ENCODE assay signal across 1 cellular context in the genomic region with DNA sequence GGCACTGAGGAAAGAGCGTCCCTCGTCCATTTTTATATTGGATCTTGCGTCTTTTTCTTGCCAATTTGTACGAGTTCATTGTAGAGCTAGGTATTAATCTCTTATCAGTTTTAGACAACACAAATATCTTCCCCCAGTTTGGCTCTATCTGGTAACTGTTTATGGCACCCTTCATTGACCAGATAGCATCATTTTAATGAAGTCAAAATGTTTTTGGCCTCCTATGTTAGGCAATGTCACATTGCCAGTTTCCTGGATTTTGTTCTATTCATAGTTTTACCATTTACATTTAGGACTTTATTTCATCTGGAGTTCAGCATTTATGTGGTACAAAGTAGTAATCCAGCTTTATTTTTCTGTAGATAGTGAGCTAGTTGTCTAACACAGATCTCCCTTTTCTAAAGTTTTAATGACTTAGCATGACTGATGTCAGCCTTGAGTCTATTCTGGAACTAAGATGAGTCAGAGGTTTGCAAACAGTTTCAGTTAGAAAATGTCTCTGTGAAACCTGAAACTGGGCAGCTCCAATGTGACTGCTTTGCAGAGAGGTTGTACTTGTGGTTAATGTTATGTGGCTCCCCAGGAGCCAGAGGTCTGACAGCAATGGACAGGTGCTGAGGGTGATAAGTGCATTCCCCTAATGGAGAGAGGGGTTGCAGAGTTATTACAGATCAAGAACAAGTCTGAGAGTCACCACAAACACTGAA.
TF ChIP-seq lines count a peak whose summit lies in the region.

No MANE protein-coding gene starts in this region.

TF ChIP-seq in HepG2, 621 proteins besides CTCF, POLR2A, EP300 and RAD21 (continued from another document and continues in another):
- TF ChIP-seq, protein P1, sequence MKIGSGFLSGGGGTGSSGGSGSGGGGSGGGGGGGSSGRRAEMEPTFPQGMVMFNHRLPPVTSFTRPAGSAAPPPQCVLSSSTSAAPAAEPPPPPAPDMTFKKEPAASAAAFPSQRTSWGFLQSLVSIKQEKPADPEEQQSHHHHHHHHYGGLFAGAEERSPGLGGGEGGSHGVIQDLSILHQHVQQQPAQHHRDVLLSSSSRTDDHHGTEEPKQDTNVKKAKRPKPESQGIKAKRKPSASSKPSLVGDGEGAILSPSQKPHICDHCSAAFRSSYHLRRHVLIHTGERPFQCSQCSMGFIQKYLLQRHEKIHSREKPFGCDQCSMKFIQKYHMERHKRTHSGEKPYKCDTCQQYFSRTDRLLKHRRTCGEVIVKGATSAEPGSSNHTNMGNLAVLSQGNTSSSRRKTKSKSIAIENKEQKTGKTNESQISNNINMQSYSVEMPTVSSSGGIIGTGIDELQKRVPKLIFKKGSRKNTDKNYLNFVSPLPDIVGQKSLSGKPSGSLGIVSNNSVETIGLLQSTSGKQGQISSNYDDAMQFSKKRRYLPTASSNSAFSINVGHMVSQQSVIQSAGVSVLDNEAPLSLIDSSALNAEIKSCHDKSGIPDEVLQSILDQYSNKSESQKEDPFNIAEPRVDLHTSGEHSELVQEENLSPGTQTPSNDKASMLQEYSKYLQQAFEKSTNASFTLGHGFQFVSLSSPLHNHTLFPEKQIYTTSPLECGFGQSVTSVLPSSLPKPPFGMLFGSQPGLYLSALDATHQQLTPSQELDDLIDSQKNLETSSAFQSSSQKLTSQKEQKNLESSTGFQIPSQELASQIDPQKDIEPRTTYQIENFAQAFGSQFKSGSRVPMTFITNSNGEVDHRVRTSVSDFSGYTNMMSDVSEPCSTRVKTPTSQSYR (CRISPR knock-in tag; IDR thresholded peaks at IDR 0.05; ENCODE audit: borderline replicate concordance): no peak
- TF ChIP-seq ZNF136 (CRISPR knock-in tag; IDR thresholded peaks at IDR 0.05; ENCODE audit: low read depth) (no peak), ELF3 (CRISPR knock-in tag; IDR thresholded peaks at IDR 0.05) (no peak), NKX3-1 (CRISPR knock-in tag; IDR thresholded peaks at IDR 0.05) (no peak), ZNF746 (CRISPR knock-in tag; IDR thresholded peaks at IDR 0.05) (no peak), ZSCAN22 (CRISPR knock-in tag; IDR thresholded peaks at IDR 0.05) (no peak), NFYC (CRISPR knock-in tag; IDR thresholded peaks at IDR 0.05) (no peak), PAF1 (CRISPR knock-in tag; IDR thresholded peaks at IDR 0.05) (no peak), ZNF557 (CRISPR knock-in tag; IDR thresholded peaks at IDR 0.05) (no peak), BRCA1 (CRISPR knock-in tag; IDR thresholded peaks at IDR 0.05) (no peak), ZNF577 (CRISPR knock-in tag; IDR thresholded peaks at IDR 0.05; ENCODE audit: borderline replicate concordance, low read depth) (no peak), ZNF777 (CRISPR knock-in tag; IDR thresholded peaks at IDR 0.05) (no peak)
- TF ChIP-seq, protein P2, sequence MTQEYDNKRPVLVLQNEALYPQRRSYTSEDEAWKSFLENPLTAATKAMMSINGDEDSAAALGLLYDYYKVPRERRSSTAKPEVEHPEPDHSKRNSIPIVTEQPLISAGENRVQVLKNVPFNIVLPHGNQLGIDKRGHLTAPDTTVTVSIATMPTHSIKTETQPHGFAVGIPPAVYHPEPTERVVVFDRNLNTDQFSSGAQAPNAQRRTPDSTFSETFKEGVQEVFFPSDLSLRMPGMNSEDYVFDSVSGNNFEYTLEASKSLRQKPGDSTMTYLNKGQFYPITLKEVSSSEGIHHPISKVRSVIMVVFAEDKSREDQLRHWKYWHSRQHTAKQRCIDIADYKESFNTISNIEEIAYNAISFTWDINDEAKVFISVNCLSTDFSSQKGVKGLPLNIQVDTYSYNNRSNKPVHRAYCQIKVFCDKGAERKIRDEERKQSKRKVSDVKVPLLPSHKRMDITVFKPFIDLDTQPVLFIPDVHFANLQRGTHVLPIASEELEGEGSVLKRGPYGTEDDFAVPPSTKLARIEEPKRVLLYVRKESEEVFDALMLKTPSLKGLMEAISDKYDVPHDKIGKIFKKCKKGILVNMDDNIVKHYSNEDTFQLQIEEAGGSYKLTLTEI (CRISPR knock-in tag; conservative IDR thresholded peaks at IDR 0.05): no peak
- TF ChIP-seq, protein P3, sequence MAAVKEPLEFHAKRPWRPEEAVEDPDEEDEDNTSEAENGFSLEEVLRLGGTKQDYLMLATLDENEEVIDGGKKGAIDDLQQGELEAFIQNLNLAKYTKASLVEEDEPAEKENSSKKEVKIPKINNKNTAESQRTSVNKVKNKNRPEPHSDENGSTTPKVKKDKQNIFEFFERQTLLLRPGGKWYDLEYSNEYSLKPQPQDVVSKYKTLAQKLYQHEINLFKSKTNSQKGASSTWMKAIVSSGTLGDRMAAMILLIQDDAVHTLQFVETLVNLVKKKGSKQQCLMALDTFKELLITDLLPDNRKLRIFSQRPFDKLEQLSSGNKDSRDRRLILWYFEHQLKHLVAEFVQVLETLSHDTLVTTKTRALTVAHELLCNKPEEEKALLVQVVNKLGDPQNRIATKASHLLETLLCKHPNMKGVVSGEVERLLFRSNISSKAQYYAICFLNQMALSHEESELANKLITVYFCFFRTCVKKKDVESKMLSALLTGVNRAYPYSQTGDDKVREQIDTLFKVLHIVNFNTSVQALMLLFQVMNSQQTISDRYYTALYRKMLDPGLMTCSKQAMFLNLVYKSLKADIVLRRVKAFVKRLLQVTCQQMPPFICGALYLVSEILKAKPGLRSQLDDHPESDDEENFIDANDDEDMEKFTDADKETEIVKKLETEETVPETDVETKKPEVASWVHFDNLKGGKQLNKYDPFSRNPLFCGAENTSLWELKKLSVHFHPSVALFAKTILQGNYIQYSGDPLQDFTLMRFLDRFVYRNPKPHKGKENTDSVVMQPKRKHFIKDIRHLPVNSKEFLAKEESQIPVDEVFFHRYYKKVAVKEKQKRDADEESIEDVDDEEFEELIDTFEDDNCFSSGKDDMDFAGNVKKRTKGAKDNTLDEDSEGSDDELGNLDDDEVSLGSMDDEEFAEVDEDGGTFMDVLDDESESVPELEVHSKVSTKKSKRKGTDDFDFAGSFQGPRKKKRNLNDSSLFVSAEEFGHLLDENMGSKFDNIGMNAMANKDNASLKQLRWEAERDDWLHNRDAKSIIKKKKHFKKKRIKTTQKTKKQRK (IDR thresholded peaks at IDR 0.05; ENCODE audit: low read length): no peak
- TF ChIP-seq, protein P4, sequence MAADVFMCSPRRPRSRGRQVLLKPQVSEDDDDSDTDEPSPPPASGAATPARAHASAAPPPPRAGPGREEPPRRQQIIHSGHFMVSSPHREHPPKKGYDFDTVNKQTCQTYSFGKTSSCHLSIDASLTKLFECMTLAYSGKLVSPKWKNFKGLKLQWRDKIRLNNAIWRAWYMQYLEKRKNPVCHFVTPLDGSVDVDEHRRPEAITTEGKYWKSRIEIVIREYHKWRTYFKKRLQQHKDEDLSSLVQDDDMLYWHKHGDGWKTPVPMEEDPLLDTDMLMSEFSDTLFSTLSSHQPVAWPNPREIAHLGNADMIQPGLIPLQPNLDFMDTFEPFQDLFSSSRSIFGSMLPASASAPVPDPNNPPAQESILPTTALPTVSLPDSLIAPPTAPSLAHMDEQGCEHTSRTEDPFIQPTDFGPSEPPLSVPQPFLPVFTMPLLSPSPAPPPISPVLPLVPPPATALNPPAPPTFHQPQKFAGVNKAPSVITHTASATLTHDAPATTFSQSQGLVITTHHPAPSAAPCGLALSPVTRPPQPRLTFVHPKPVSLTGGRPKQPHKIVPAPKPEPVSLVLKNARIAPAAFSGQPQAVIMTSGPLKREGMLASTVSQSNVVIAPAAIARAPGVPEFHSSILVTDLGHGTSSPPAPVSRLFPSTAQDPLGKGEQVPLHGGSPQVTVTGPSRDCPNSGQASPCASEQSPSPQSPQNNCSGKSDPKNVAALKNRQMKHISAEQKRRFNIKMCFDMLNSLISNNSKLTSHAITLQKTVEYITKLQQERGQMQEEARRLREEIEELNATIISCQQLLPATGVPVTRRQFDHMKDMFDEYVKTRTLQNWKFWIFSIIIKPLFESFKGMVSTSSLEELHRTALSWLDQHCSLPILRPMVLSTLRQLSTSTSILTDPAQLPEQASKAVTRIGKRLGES (CRISPR knock-in tag; IDR thresholded peaks at IDR 0.05; ENCODE audit: borderline replicate concordance): no peak
- TF ChIP-seq, protein P5, sequence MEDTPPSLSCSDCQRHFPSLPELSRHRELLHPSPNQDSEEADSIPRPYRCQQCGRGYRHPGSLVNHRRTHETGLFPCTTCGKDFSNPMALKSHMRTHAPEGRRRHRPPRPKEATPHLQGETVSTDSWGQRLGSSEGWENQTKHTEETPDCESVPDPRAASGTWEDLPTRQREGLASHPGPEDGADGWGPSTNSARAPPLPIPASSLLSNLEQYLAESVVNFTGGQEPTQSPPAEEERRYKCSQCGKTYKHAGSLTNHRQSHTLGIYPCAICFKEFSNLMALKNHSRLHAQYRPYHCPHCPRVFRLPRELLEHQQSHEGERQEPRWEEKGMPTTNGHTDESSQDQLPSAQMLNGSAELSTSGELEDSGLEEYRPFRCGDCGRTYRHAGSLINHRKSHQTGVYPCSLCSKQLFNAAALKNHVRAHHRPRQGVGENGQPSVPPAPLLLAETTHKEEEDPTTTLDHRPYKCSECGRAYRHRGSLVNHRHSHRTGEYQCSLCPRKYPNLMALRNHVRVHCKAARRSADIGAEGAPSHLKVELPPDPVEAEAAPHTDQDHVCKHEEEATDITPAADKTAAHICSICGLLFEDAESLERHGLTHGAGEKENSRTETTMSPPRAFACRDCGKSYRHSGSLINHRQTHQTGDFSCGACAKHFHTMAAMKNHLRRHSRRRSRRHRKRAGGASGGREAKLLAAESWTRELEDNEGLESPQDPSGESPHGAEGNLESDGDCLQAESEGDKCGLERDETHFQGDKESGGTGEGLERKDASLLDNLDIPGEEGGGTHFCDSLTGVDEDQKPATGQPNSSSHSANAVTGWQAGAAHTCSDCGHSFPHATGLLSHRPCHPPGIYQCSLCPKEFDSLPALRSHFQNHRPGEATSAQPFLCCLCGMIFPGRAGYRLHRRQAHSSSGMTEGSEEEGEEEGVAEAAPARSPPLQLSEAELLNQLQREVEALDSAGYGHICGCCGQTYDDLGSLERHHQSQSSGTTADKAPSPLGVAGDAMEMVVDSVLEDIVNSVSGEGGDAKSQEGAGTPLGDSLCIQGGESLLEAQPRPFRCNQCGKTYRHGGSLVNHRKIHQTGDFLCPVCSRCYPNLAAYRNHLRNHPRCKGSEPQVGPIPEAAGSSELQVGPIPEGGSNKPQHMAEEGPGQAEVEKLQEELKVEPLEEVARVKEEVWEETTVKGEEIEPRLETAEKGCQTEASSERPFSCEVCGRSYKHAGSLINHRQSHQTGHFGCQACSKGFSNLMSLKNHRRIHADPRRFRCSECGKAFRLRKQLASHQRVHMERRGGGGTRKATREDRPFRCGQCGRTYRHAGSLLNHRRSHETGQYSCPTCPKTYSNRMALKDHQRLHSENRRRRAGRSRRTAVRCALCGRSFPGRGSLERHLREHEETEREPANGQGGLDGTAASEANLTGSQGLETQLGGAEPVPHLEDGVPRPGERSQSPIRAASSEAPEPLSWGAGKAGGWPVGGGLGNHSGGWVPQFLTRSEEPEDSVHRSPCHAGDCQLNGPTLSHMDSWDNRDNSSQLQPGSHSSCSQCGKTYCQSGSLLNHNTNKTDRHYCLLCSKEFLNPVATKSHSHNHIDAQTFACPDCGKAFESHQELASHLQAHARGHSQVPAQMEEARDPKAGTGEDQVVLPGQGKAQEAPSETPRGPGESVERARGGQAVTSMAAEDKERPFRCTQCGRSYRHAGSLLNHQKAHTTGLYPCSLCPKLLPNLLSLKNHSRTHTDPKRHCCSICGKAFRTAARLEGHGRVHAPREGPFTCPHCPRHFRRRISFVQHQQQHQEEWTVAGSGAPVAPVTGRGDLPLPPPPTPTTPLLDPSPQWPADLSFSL (CRISPR knock-in tag; IDR thresholded peaks at IDR 0.05): no peak
- TF ChIP-seq, protein P6, sequence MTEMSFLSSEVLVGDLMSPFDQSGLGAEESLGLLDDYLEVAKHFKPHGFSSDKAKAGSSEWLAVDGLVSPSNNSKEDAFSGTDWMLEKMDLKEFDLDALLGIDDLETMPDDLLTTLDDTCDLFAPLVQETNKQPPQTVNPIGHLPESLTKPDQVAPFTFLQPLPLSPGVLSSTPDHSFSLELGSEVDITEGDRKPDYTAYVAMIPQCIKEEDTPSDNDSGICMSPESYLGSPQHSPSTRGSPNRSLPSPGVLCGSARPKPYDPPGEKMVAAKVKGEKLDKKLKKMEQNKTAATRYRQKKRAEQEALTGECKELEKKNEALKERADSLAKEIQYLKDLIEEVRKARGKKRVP (CRISPR knock-in tag; IDR thresholded peaks at IDR 0.05): peak in 1 of 2 experiments; percentile 50; a peak in 1 of 4 replicates
- TF ChIP-seq, protein P7, sequence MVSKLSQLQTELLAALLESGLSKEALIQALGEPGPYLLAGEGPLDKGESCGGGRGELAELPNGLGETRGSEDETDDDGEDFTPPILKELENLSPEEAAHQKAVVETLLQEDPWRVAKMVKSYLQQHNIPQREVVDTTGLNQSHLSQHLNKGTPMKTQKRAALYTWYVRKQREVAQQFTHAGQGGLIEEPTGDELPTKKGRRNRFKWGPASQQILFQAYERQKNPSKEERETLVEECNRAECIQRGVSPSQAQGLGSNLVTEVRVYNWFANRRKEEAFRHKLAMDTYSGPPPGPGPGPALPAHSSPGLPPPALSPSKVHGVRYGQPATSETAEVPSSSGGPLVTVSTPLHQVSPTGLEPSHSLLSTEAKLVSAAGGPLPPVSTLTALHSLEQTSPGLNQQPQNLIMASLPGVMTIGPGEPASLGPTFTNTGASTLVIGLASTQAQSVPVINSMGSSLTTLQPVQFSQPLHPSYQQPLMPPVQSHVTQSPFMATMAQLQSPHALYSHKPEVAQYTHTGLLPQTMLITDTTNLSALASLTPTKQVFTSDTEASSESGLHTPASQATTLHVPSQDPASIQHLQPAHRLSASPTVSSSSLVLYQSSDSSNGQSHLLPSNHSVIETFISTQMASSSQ (IDR thresholded peaks at IDR 0.05; ENCODE audit: low read depth): no peak; the same call in 1 of the 2 replicates
- TF ChIP-seq, protein P7 (CRISPR knock-in tag; IDR thresholded peaks at IDR 0.05; ENCODE audit: borderline replicate concordance): no peak
- TF ChIP-seq, protein P8, sequence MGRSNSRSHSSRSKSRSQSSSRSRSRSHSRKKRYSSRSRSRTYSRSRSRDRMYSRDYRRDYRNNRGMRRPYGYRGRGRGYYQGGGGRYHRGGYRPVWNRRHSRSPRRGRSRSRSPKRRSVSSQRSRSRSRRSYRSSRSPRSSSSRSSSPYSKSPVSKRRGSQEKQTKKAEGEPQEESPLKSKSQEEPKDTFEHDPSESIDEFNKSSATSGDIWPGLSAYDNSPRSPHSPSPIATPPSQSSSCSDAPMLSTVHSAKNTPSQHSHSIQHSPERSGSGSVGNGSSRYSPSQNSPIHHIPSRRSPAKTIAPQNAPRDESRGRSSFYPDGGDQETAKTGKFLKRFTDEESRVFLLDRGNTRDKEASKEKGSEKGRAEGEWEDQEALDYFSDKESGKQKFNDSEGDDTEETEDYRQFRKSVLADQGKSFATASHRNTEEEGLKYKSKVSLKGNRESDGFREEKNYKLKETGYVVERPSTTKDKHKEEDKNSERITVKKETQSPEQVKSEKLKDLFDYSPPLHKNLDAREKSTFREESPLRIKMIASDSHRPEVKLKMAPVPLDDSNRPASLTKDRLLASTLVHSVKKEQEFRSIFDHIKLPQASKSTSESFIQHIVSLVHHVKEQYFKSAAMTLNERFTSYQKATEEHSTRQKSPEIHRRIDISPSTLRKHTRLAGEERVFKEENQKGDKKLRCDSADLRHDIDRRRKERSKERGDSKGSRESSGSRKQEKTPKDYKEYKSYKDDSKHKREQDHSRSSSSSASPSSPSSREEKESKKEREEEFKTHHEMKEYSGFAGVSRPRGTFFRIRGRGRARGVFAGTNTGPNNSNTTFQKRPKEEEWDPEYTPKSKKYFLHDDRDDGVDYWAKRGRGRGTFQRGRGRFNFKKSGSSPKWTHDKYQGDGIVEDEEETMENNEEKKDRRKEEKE (IDR thresholded peaks at IDR 0.05): no peak
